8 cellular contexts compared by ENCODE assay signal in genomic region chr2:218400167-218400929, GRCh38. TPM values are rescaled to one million over a fixed set of nuclear protein-coding genes. Genes with fewer than 3 reads are reported as not detected.
DNase-seq lines count a peak whose midpoint lies in the region; ATAC-seq and TF ChIP-seq lines count a peak whose summit lies in the region.

No MANE protein-coding gene starts in this region.

- H3K27ac ChIP-seq in HUES64 (ENCODE audit: low read depth, low read length): peak overlapping the region; percentile 68; the same call in 1 of the 2 replicates

- H3K27me3 Mint-ChIP-seq in CD14-positive monocyte (ENCODE audit: low read depth in 3 of 3): peaks cover 0 to 2% (median 0%) of the 10 kb centered on the region in 3 donors
- H3K27me3 Mint-ChIP-seq in nephron progenitor cell (ENCODE audit: low read depth, poor library complexity): peaks cover 30% of the 10 kb centered on the region

- intact Hi-C loops in CD14-positive monocyte (cut with micrococcal nuclease): loop anchor here (10.0 kb wide), 2 partner anchors 164 to 274 kb away; partner anchors contain the start of genes CNOT9 (in 1 of the 2), RNF25 (in 1 of the 2), STK36 (in 1 of the 2) and USP37 (in 1 of the 2)

- peaks cover 17% of the 10 kb centered on the region for H3K4me1 ChIP-seq in HUES64 (ENCODE audit: insufficient read depth, low read length)

- H3K27me3 ChIP-seq in HUES64 (ENCODE audit: insufficient read depth, low read length): peaks cover 34% of the 10 kb centered on the region

- H3K9ac ChIP-seq in HUES64 (ENCODE audit: low read depth, low read length): peak overlapping the region; percentile 47

- H3K9me3 ChIP-seq in HUES64 (ENCODE audit: insufficient read depth, low read depth, low read length): no peaks in the 10 kb centered on the region

- peaks cover 63% of the 10 kb centered on the region for H3K4me1 Mint-ChIP-seq in CD14-positive monocyte
- peaks cover 41% of the 10 kb centered on the region for H3K4me1 Mint-ChIP-seq in nephron progenitor cell

- ATAC-seq in GM18511 (IDR thresholded peaks at IDR 0.05; ENCODE audit: unreplicated experiment) (no peak), GM18858 (IDR thresholded peaks at IDR 0.05; ENCODE audit: unreplicated experiment) (no peak), HG02759 (IDR thresholded peaks at IDR 0.05; ENCODE audit: unreplicated experiment) (no peak)

- H3K36me3 Mint-ChIP-seq in CD14-positive monocyte (peaks cover 29 to 40% of the 10 kb centered on the region in 2 donors), nephron progenitor cell (ENCODE audit: low read depth) (peaks cover 17% of the 10 kb centered on the region)

- DNase-seq in CD14-positive monocyte (ENCODE audit: low spot score) (no peak), fibroblast of mammary gland (ENCODE audit: low read depth) (no peak), nephron progenitor cell (peak; percentile 61)
- DNase-seq in activated CD8-positive, alpha-beta memory T cell treated with anti-CD3 and anti-CD28 coated beads, Interleukin-2, amount 50 U/mL, for 48 hours: peak; percentile 74

- H3K27ac Mint-ChIP-seq in CD14-positive monocyte (peak overlapping the region in 6 of 7 donors; percentile 92 to 97 (median 94)), nephron progenitor cell (peak overlapping the region; percentile 74)

- H3K9me3 Mint-ChIP-seq in CD14-positive monocyte: peaks cover 0 to 4% (median 0%) of the 10 kb centered on the region in 7 donors
- no peaks in the 10 kb centered on the region for H3K9me3 Mint-ChIP-seq in nephron progenitor cell

- TF ChIP-seq CTCF in CD14-positive monocyte (IDR thresholded peaks at IDR 0.05) (no peak), fibroblast of mammary gland (conservative IDR thresholded peaks at IDR 0.05; ENCODE audit: control insufficient read depth, insufficient read depth, low read depth, low read length) (no peak), nephron progenitor cell (IDR thresholded peaks at IDR 0.05) (no peak)

- H3K36me3 ChIP-seq in HUES64 (ENCODE audit: insufficient read depth, low read length): peaks cover 13% of the 10 kb centered on the region; the same call in 1 of the 2 replicates

- peak overlapping the region; percentile 93 to 98 for H3K4me3 Mint-ChIP-seq in CD14-positive monocyte
- H3K4me3 Mint-ChIP-seq in nephron progenitor cell: peak overlapping the region; percentile 94

- H3K4me3 ChIP-seq in HUES64 (ENCODE audit: low read length) (peak overlapping the region; percentile 72), fibroblast of mammary gland (ENCODE audit: control insufficient read depth, low read depth, low read length) (peak overlapping the region; percentile 70)

- under 1% methylated on average over 53 of the region's 63 CpGs for WGBS in HUES64

RNA-seq across cellular contexts. Expression of gene CTDSP1, which starts 0.7 kb away (rescaled TPM):
- polyA plus RNA-seq in CD14-positive monocyte: 10 to 100 TPM; 46.4 to 49.9 TPM
- polyA plus RNA-seq in HUES64 (2013, experiment 1 of 2): 19.3 TPM
- 21.4 TPM for polyA plus RNA-seq in HUES64 (2013, experiment 2 of 2)

RNA-seq across cellular contexts. Expression of gene SLC11A1, which starts 18.3 kb away (rescaled TPM):
- 100 to 1,000 TPM; 184 to 352 TPM for polyA plus RNA-seq in CD14-positive monocyte
- polyA plus RNA-seq in HUES64 (2013, experiment 1 of 2): not detected
- polyA plus RNA-seq in HUES64 (2013, experiment 2 of 2): not detected

RNA-seq across cellular contexts. Expression of gene VIL1, which starts 18.6 kb away (rescaled TPM):
- not detected for polyA plus RNA-seq in CD14-positive monocyte
- polyA plus RNA-seq in HUES64 (2013, experiment 1 of 2): 8.5 TPM
- 6.3 TPM for polyA plus RNA-seq in HUES64 (2013, experiment 2 of 2)

RNA-seq across cellular contexts. Expression of gene CATIP, which starts 43.7 kb away (rescaled TPM):
- polyA plus RNA-seq in CD14-positive monocyte: 1 to 10 TPM; 2.9 to 5.5 TPM
- polyA plus RNA-seq in HUES64 (2013, experiment 1 of 2): not detected
- polyA plus RNA-seq in HUES64 (2013, experiment 2 of 2): not detected

Comparison
In these comparisons a context has a peak if more than half of its experiments do, and no peak if none do; other contexts are left out.
1. DNase-seq: peak in activated CD8-positive, alpha-beta memory T cell treated with anti-CD3 and anti-CD28 coated beads, Interleukin-2, amount 50 U/mL, for 48 hours (single experiment) and nephron progenitor cell (single experiment); none in CD14-positive monocyte (single experiment) and fibroblast of mammary gland (single experiment).